Comparison of ENCODE assay signal across 21 cellular contexts in the genomic region with DNA sequence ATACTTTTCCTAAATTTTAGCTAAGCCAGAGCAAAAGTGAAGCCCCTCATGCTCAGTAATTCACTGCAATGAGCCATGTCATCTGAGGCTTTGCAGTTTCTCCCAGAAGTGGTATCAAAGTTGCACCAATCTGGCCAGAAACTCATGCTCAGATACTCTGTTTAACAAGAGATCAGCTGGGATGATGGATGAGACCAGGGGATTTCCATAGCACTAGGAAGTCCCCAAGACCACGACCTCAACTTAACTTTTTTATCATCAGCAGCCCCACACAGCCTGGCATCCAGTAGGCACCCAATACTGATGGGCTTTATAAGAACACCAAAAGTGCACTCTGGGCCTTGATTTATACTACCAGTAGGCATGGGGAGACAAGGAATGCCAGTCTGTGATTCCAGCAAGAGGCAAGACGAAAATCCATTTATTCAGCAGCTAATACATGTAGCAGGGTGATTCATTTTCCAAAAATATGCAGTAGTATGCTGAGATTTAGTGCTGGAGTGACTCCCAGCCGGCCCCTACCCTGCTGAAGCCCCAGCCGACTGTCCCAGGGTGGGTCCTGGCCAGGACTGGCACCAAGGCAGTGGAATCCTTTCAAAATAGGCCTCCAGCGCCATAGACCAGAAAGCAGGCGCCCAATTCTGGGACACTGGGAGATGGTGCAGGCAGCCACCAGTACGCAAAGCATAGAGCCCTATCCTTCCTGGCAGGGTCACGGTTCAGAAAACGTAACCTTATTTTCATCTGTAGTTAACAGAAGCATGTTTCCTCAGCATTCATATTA. TPM values are rescaled to one million over a fixed set of nuclear protein-coding genes. Genes with fewer than 3 reads are reported as not detected.
DNase-seq lines count a peak whose midpoint lies in the region; ATAC-seq, FAIRE-seq and TF ChIP-seq lines count a peak whose summit lies in the region.
"Had no signal": no experiment of that assay in that cellular context is flagged by ENCODE, and none has a peak within 500 bp of the region (broad histone marks: within the 10 kb centered on the region; RNA-seq: fewer than 3 reads in every experiment).

No MANE protein-coding gene starts in this region.

- ATAC-seq in stimulated activated naive CD8-positive, alpha-beta T cell treated with anti-CD3 and anti-CD28 coated beads, Interleukin-15, amount 100 ng/mL, for 72 hours, result peak; percentile 68
- no peak for ATAC-seq in stimulated activated naive CD8-positive, alpha-beta T cell treated with anti-CD3 and anti-CD28 coated beads, Interleukin-15, Interleukin-2, amounts not matched to agents 100 U/mL and 50 U/mL, for 24 hours
- ATAC-seq in GM18868 (IDR thresholded peaks at IDR 0.05; ENCODE audit: unreplicated experiment), result peak; percentile 55
- no peak for ATAC-seq in activated B cell treated with CpG ODN at 0.5 μM for 24 hours (ENCODE audit: low read depth)
- peak; percentile 39 to 57 for ATAC-seq in stimulated activated naive B cell treated with anti-CD40 and anti-IgM and Interleukin-4, amounts not matched to agents 10 μg/mL and 1 μg/mL and 100 μg/mL, for 72 hours (replicated peaks)
- no peak for ATAC-seq in HG03097 (IDR thresholded peaks at IDR 0.05; ENCODE audit: low FRiP score, unreplicated experiment)
- ATAC-seq: GM23338 had no signal

- TF ChIP-seq CTCF in activated B cell treated with CpG ODN at 0.5 μM for 24 hours (IDR thresholded peaks at IDR 0.05), result no peak

- CTCF ChIA-PET in activated B cell treated with CpG ODN at 0.5 μM for 24 hours (lab: Charles Lee), result no interaction called here

- POLR2A ChIA-PET in activated B cell treated with CpG ODN at 0.5 μM for 24 hours (lab: Charles Lee), result interaction anchor here (0.6 kb wide), 1 partner anchor 159 kb away, joined by 3 read pairs; no protein-coding TSS in a partner anchor

- no peak for FAIRE-seq in GM19239 (lab: Jason Lieb, UNC)
- FAIRE-seq: A204.1, GM18507 had no signal

- peaks cover 83% of the 10 kb centered on the region for H3K36me3 Mint-ChIP-seq in activated B cell treated with CpG ODN at 0.5 μM for 24 hours (ENCODE audit: low read depth)
- peaks cover 63 to 72% of the 10 kb centered on the region in 2 donors for H3K36me3 Mint-ChIP-seq in stimulated activated naive B cell treated with anti-CD40 and anti-IgM and Interleukin-4, amounts not matched to agents 10 μg/mL and 1 μg/mL and 100 μg/mL, for 72 hours

- H3K27ac Mint-ChIP-seq in stimulated activated naive CD8-positive, alpha-beta T cell treated with anti-CD3 and anti-CD28 coated beads, Interleukin-15, amount 100 ng/mL, for 72 hours, result no peak overlapping the region
- peak overlapping the region; percentile 3 for H3K27ac Mint-ChIP-seq in activated B cell treated with CpG ODN at 0.5 μM for 24 hours
- H3K27ac Mint-ChIP-seq in stimulated activated naive B cell treated with anti-CD40 and anti-IgM and Interleukin-4, amounts not matched to agents 10 μg/mL and 1 μg/mL and 100 μg/mL, for 72 hours, result peak overlapping the region; percentile 63
- H3K27ac Mint-ChIP-seq: B cell; CD4-positive, alpha-beta T cell; GM23338 had no signal

- no peak for DNase-seq in stimulated activated naive CD8-positive, alpha-beta T cell treated with anti-CD3 and anti-CD28 coated beads, Interleukin-15, amount 100 ng/mL, for 72 hours
- no peak for DNase-seq in stimulated activated naive CD8-positive, alpha-beta T cell treated with anti-CD3 and anti-CD28 coated beads, Interleukin-15, Interleukin-2, amounts not matched to agents 100 U/mL and 50 U/mL, for 24 hours
- DNase-seq in activated B cell treated with CpG ODN at 0.5 μM for 24 hours, result no peak
- DNase-seq in stimulated activated naive B cell treated with anti-CD40 and anti-IgM and Interleukin-4, amounts not matched to agents 10 μg/mL and 1 μg/mL and 100 μg/mL, for 72 hours, result no peak
- no peak for DNase-seq in activated CD4-positive, alpha-beta T cell treated with anti-CD3 and anti-CD28 coated beads, Interleukin-2, amount 50 U/mL, for 4 hours
- no peak for DNase-seq in GM19239 (ENCODE audit: insufficient read length, low spot score)
- DNase-seq: C1 segment of cervical spinal cord; Calu3; CD4-positive, alpha-beta T cell; DMS 273 treated with DMSO at 0.1 percent for 48 hours; H7; KG1 had no signal

- peaks cover 6% of the 10 kb centered on the region for H3K4me1 Mint-ChIP-seq in stimulated activated naive CD8-positive, alpha-beta T cell treated with anti-CD3 and anti-CD28 coated beads, Interleukin-15, amount 100 ng/mL, for 72 hours
- H3K4me1 Mint-ChIP-seq in activated B cell treated with CpG ODN at 0.5 μM for 24 hours, result peaks cover 5% of the 10 kb centered on the region
- H3K4me1 Mint-ChIP-seq in stimulated activated naive B cell treated with anti-CD40 and anti-IgM and Interleukin-4, amounts not matched to agents 10 μg/mL and 1 μg/mL and 100 μg/mL, for 72 hours, result peaks cover 13 to 26% of the 10 kb centered on the region in 2 donors
- H3K4me1 Mint-ChIP-seq: GM23338 had no signal

- intact Hi-C loops in activated B cell treated with CpG ODN at 0.5 μM for 24 hours (cut with micrococcal nuclease), result no loop called here

- H3K9me3 Mint-ChIP-seq in stimulated activated naive CD8-positive, alpha-beta T cell treated with anti-CD3 and anti-CD28 coated beads, Interleukin-15, amount 100 ng/mL, for 72 hours, result no peaks in the 10 kb centered on the region
- H3K9me3 Mint-ChIP-seq in activated B cell treated with CpG ODN at 0.5 μM for 24 hours, result no peaks in the 10 kb centered on the region
- no peaks in the 10 kb centered on the region for H3K9me3 Mint-ChIP-seq in stimulated activated naive B cell treated with anti-CD40 and anti-IgM and Interleukin-4, amounts not matched to agents 10 μg/mL and 1 μg/mL and 100 μg/mL, for 72 hours
- H3K9me3 Mint-ChIP-seq: CD4-positive, alpha-beta T cell; GM23338; IgD-negative memory B cell had no signal

- H3K4me3 Mint-ChIP-seq in stimulated activated naive CD8-positive, alpha-beta T cell treated with anti-CD3 and anti-CD28 coated beads, Interleukin-15, amount 100 ng/mL, for 72 hours, result no peak overlapping the region
- H3K4me3 Mint-ChIP-seq in activated B cell treated with CpG ODN at 0.5 μM for 24 hours, result no peak overlapping the region
- H3K4me3 Mint-ChIP-seq in stimulated activated naive B cell treated with anti-CD40 and anti-IgM and Interleukin-4, amounts not matched to agents 10 μg/mL and 1 μg/mL and 100 μg/mL, for 72 hours, result no peak overlapping the region
- H3K4me3 Mint-ChIP-seq: B cell; CD4-positive, alpha-beta T cell; GM23338; IgD-negative memory B cell had no signal

- H3K27me3 Mint-ChIP-seq in stimulated activated naive CD8-positive, alpha-beta T cell treated with anti-CD3 and anti-CD28 coated beads, Interleukin-15, amount 100 ng/mL, for 72 hours, result no peaks in the 10 kb centered on the region
- no peaks in the 10 kb centered on the region for H3K27me3 Mint-ChIP-seq in activated B cell treated with CpG ODN at 0.5 μM for 24 hours
- H3K27me3 Mint-ChIP-seq in stimulated activated naive B cell treated with anti-CD40 and anti-IgM and Interleukin-4, amounts not matched to agents 10 μg/mL and 1 μg/mL and 100 μg/mL, for 72 hours, result no peaks in the 10 kb centered on the region
- H3K27me3 Mint-ChIP-seq: B cell; CD4-positive, alpha-beta T cell; IgD-negative memory B cell had no signal

RNA-seq across cellular contexts. Expression of a gene that starts 0.6 kb away (rescaled TPM):
- total RNA-seq in activated B cell treated with CpG ODN at 0.5 μM for 24 hours, result not detected in 2 replicates
- total RNA-seq: B cell; Calu3; CD4-positive, alpha-beta T cell; Daoy; GM23338; H7; HT-29 had no signal

Comparison
In these comparisons a context has a peak if more than half of its experiments do, and no peak if none do; other contexts are left out.
1. ATAC-seq: peak in stimulated activated naive CD8-positive, alpha-beta T cell treated with anti-CD3 and anti-CD28 coated beads, Interleukin-15, amount 100 ng/mL, for 72 hours (single experiment), GM18868 (single experiment) and stimulated activated naive B cell treated with anti-CD40 and anti-IgM and Interleukin-4, amounts not matched to agents 10 μg/mL and 1 μg/mL and 100 μg/mL, for 72 hours (2 of 2); none in stimulated activated naive CD8-positive, alpha-beta T cell treated with anti-CD3 and anti-CD28 coated beads, Interleukin-15, Interleukin-2, amounts not matched to agents 100 U/mL and 50 U/mL, for 24 hours (single experiment), activated B cell treated with CpG ODN at 0.5 μM for 24 hours (single experiment) and HG03097 (single experiment).
2. H3K27ac Mint-ChIP-seq: peak in activated B cell treated with CpG ODN at 0.5 μM for 24 hours (single experiment) and stimulated activated naive B cell treated with anti-CD40 and anti-IgM and Interleukin-4, amounts not matched to agents 10 μg/mL and 1 μg/mL and 100 μg/mL, for 72 hours (single experiment); none in stimulated activated naive CD8-positive, alpha-beta T cell treated with anti-CD3 and anti-CD28 coated beads, Interleukin-15, amount 100 ng/mL, for 72 hours (0 of 2).